Comparison of ENCODE assay signal across 8 cellular contexts in the genomic region with DNA sequence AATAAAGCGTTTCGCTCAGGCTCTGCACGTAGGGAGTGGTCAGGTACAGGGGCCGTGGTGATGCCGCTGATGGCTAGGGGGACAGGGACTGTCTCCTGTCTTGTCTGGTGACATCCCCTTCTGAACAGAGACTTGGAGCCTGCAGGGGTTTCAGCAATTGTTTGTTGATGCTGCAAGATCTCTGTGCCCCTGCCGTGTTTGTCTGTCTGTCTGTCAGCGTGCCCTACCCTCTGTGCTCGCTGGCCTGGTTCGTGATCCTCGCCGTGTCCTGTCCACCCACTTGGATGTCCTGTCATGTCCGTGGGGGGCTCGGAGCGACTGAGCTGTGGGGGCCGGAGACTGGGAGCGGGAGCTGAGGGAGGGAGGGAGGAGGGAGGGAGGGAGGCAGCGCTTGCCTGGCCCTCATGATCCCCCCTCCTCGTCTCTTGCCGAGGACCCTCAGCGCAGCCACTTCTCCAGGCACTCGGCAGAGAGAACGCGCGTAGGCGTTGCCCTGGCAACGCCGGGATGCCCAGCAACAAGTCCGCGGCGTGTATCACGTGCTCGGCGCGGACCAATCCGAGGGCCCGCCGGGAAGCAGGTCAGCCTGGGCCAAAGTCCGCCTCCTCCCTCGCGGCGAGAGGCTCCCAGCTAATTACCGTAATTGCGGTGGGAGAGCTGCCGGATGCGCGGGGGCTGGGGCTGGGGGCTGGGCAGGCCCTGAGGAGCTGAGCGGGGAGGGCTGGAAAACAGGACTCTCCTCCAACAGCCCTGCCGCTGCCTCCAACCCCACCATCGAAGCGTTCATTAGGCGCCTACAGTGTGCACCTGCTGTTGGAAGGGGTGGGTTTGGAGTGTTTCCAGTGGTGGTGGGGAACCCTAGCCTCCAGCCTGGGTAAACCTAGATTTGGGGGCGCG. TPM values are rescaled to one million over a fixed set of nuclear protein-coding genes. Genes with fewer than 3 reads are reported as not detected.
DNase-seq lines count a peak whose midpoint lies in the region; ATAC-seq, FAIRE-seq and TF ChIP-seq lines count a peak whose summit lies in the region.

No MANE protein-coding gene starts in this region.

- H3K27me3 Mint-ChIP-seq in activated T-helper 17 cell treated with anti-CD3 and anti-CD28 coated beads, Interleukin-2, amount 50 U/mL, for 72 hours: peaks cover 3% of the 10 kb centered on the region

- H3K36me3 ChIP-seq in Karpas-422 (ENCODE audit: insufficient read depth, low read length) (no peaks in the 10 kb centered on the region), fibroblast of lung (ENCODE audit: control insufficient read depth, insufficient read depth, low read length) (no peaks in the 10 kb centered on the region)

- H3K9me3 ChIP-seq in Karpas-422 (ENCODE audit: low read length): no peaks in the 10 kb centered on the region
- no peaks in the 10 kb centered on the region for H3K9me3 ChIP-seq in fibroblast of lung (ENCODE audit: control insufficient read depth, insufficient read depth, low read depth, low read length)

- TF ChIP-seq CTCF in GM12864 (IDR thresholded peaks at IDR 0.05; ENCODE audit: low read depth, low read length, missing control alignments) (no peak), fibroblast of lung (conservative IDR thresholded peaks at IDR 0.05 in 1 of 2, IDR thresholded peaks at IDR 0.05 in 1 of 2; ENCODE audit: low read depth in 1 of 2, low read length in 2 of 2) (no peak)

- ATAC-seq in activated T-helper 17 cell treated with anti-CD3 and anti-CD28 coated beads, Interleukin-2, amount 50 U/mL, for 72 hours (replicated peaks): peak; percentile 98
- ATAC-seq in GM21717 (IDR thresholded peaks at IDR 0.05; ENCODE audit: unreplicated experiment): no peak

- H3K27ac Mint-ChIP-seq in activated T-helper 17 cell treated with anti-CD3 and anti-CD28 coated beads, Interleukin-2, amount 50 U/mL, for 72 hours: peak overlapping the region; percentile 22

- H2AFZ ChIP-seq in Karpas-422 (ENCODE audit: low read length): no peak overlapping the region
- no peak overlapping the region for H2AFZ ChIP-seq in fibroblast of lung (ENCODE audit: low read length)

- H3K9ac ChIP-seq in Karpas-422 (ENCODE audit: low read length) (no peak overlapping the region), fibroblast of lung (ENCODE audit: insufficient read depth, low read length) (no peak overlapping the region)

- DNase-seq in GM12864 (ENCODE audit: low read depth): peak; percentile 31
- DNase-seq in Karpas-422: peak; percentile 90
- peak; percentile 50 for DNase-seq in RCC 7860 (ENCODE audit: low spot score)
- peak; percentile 82 to 85 for DNase-seq in fibroblast of lung (ENCODE audit: low read depth in 2 of 2)
- peak; percentile 83 for DNase-seq in myocyte (ENCODE audit: low read depth)
- DNase-seq in stimulated activated CD8-positive, alpha-beta memory T cell treated with anti-CD3 and anti-CD28 coated beads, Interleukin-7, amount 100 ng/mL, for 1 hour (ENCODE audit: low read depth in 2 of 2): peak; percentile 15 to 34

- peak overlapping the region; percentile 60 for H3K4me3 Mint-ChIP-seq in activated T-helper 17 cell treated with anti-CD3 and anti-CD28 coated beads, Interleukin-2, amount 50 U/mL, for 72 hours

- peak overlapping the region; percentile 20; the same call in 1 of the 2 replicates for H3K4me3 ChIP-seq in GM12864 (ENCODE audit: low read depth, low read length)
- H3K4me3 ChIP-seq in Karpas-422 (ENCODE audit: low read length): peak overlapping the region; percentile 32; the same call in 1 of the 2 replicates
- H3K4me3 ChIP-seq in fibroblast of lung (replicated peaks in 1 of 4; ENCODE audit: control extremely low read depth in 1 of 4, insufficient read depth in 1 of 4, low read depth in 3 of 4, low read length in 4 of 4): peak overlapping the region in 1 of 4 experiments; percentile 40

- no peaks in the 10 kb centered on the region for H3K27me3 ChIP-seq in Karpas-422 (ENCODE audit: low read length)
- peaks cover 6% of the 10 kb centered on the region for H3K27me3 ChIP-seq in fibroblast of lung (ENCODE audit: control insufficient read depth, insufficient read depth, low read length)

- H3K79me2 ChIP-seq in Karpas-422 (ENCODE audit: low read length) (no peaks in the 10 kb centered on the region), fibroblast of lung (ENCODE audit: control insufficient read depth, insufficient read depth, low read length) (no peaks in the 10 kb centered on the region)

- H3K4me1 Mint-ChIP-seq in activated T-helper 17 cell treated with anti-CD3 and anti-CD28 coated beads, Interleukin-2, amount 50 U/mL, for 72 hours: no peaks in the 10 kb centered on the region

- no peak overlapping the region for H3K27ac ChIP-seq in Karpas-422 (ENCODE audit: low read length)
- H3K27ac ChIP-seq in fibroblast of lung (ENCODE audit: insufficient read depth, low read length): no peak overlapping the region

- H3K9me3 Mint-ChIP-seq in activated T-helper 17 cell treated with anti-CD3 and anti-CD28 coated beads, Interleukin-2, amount 50 U/mL, for 72 hours: no peaks in the 10 kb centered on the region

- H3K4me2 ChIP-seq in Karpas-422 (ENCODE audit: low read depth, low read length, poor library complexity, severe bottlenecking) (peak overlapping the region; percentile 29), fibroblast of lung (ENCODE audit: extremely low read depth, insufficient read depth, low read length) (peak overlapping the region; percentile 32)

- H3K4me1 ChIP-seq in Karpas-422 (ENCODE audit: low read length) (peaks cover 9% of the 10 kb centered on the region), fibroblast of lung (ENCODE audit: control insufficient read depth, extremely low read depth, insufficient read depth, low read length) (no peaks in the 10 kb centered on the region)

- no peaks in the 10 kb centered on the region for H3K9me2 ChIP-seq in Karpas-422 (replicated peaks; ENCODE audit: insufficient read depth, low read length)

- no peak for FAIRE-seq in RCC 7860 (lab: Jason Lieb, UNC)

- H4K20me1 ChIP-seq in Karpas-422 (ENCODE audit: insufficient read depth, low read depth, low read length) (no peaks in the 10 kb centered on the region), fibroblast of lung (ENCODE audit: control insufficient read depth, extremely low read depth, insufficient read depth, low read length) (no peaks in the 10 kb centered on the region)

- H3K36me3 Mint-ChIP-seq in activated T-helper 17 cell treated with anti-CD3 and anti-CD28 coated beads, Interleukin-2, amount 50 U/mL, for 72 hours (ENCODE audit: low read depth): no peaks in the 10 kb centered on the region

RNA-seq across cellular contexts. Expression of gene FEM1A, which starts 31.9 kb away (rescaled TPM):
- 7.8 and 12.5 TPM in 2 replicates for total RNA-seq in Karpas-422 (2014; rRNA removed; shearing (Covaris generic); ENCODE audit: low replicate concordance)
- 10 to 100 TPM in 1 of 2 donors, 1 to 10 TPM in 1; 7.1 to 15.4 TPM for total RNA-seq in activated T-helper 17 cell treated with anti-CD3 and anti-CD28 coated beads, Interleukin-2, amount 50 U/mL, for 72 hours
- total RNA-seq in fibroblast of lung (9.5 and 10.1 TPM in 2 replicates), myocyte (42.1 and 46.4 TPM in 2 replicates)
- polyA plus RNA-seq in fibroblast of lung: 3.2 and 4.1 TPM in 2 replicates
- 0.71 and 0.72 TPM in 2 replicates for polyA plus RNA-seq in fibroblast of lung (2012)
- polyA minus RNA-seq in fibroblast of lung (ENCODE audit: low replicate concordance): 6.5 and 7.0 TPM in 2 replicates
- 2.7 TPM for polyA plus RNA-seq in myocyte (2012)

RNA-seq across cellular contexts. Expression of gene DPP9, which starts 36.0 kb away (rescaled TPM):
- total RNA-seq in Karpas-422 (2014; rRNA removed; shearing (Covaris generic); ENCODE audit: low replicate concordance): 26.8 and 34.8 TPM in 2 replicates
- total RNA-seq in activated T-helper 17 cell treated with anti-CD3 and anti-CD28 coated beads, Interleukin-2, amount 50 U/mL, for 72 hours: 10 to 100 TPM; 52.3 to 90.9 TPM
- 14.4 and 27.1 TPM in 2 replicates for total RNA-seq in fibroblast of lung
- polyA plus RNA-seq in fibroblast of lung: 3.6 and 8.2 TPM in 2 replicates
- 23.9 and 51.6 TPM in 2 replicates for polyA plus RNA-seq in fibroblast of lung (2012)
- 53.6 and 82.5 TPM in 2 replicates for polyA minus RNA-seq in fibroblast of lung (ENCODE audit: low replicate concordance)
- 44.7 and 49.4 TPM in 2 replicates for total RNA-seq in myocyte
- polyA plus RNA-seq in myocyte (2012): 38.3 TPM

Comparison
In these comparisons a context has a peak if more than half of its experiments do, and no peak if none do; other contexts are left out.
1. DNase-seq: peak in every context shown above with its lines; median percentile 90 in Karpas-422; 84 in fibroblast of lung; 83 in myocyte; 50 in RCC 7860; 31 in GM12864; 24 in stimulated activated CD8-positive, alpha-beta memory T cell treated with anti-CD3 and anti-CD28 coated beads, Interleukin-7, amount 100 ng/mL, for 1 hour.